Comparison of ENCODE assay signal across 8 cellular contexts in the genomic region with DNA sequence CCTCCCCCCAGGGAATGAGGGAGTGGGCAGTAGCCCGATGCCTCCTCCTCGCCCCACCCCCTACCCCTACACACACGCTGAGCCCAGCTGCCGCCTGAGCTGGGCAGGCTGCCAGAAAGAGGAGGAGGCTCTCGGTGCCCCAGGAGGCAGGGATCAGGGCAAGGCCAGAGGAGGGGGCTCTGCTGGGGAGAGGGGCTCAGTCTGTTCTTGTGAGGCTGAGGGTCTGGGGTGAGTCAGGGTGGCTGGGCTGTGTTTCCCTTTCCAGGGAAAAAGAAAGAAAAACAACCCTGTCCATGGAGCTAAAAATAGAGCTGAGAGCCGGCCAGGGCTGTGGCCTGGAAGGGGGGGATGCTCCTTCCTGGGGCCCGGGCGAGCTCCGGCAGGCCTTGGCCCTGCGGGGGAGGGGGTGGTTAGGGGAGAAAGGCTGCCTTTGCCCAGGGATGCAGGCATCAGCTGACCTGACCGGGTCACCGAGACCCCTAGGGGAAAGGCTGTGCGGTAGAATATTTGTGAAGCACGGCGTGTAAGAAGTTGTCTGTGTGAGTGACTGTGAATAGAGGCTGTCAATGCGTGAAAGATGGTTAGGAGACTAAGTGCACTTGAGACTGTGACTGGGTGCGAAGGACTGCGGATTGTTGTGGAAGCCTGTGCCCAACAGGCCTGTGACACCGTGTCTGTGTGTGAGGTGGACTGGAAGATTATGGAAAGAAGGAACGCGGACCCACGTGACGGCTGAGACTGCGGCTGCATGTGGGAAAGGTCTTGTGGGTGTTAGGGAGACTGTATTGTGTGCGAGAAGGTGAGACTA. TPM values are rescaled to one million over a fixed set of nuclear protein-coding genes. Genes with fewer than 3 reads are reported as not detected.
DNase-seq lines count a peak whose midpoint lies in the region; ATAC-seq, FAIRE-seq and TF ChIP-seq lines count a peak whose summit lies in the region.

No MANE protein-coding gene starts in this region.

- no TSS peak for BruUV-seq in PC-9 (replicated peaks; lab: Mats Ljungman, UMichigan)

- CTCF ChIA-PET in A549 (lab: Yijun Ruan, JAX) (interaction anchor here (0.6 to 25.8 kb wide), 27 partner anchors 9 to 144 kb away, joined by 3 to 608 read pairs (median 5); a partner anchor contains a TSS), PC-9 (lab: Charles Lee) (interaction anchor here (0.6 to 1.5 kb wide), 5 partner anchors 13 to 621 kb away, joined by 3 to 13 read pairs (median 6); no protein-coding TSS in a partner anchor)

- no peaks in the 10 kb centered on the region for H3K27me3 Mint-ChIP-seq in activated T-helper 17 cell treated with anti-CD3 and anti-CD28 coated beads, Interleukin-2, amount 50 U/mL, for 72 hours
- no peaks in the 10 kb centered on the region for H3K27me3 Mint-ChIP-seq in stimulated activated naive CD8-positive, alpha-beta T cell treated with anti-CD3 and anti-CD28 coated beads, Interleukin-15, amount 100 ng/mL, for 72 hours

- POLR2A ChIA-PET in A549 (lab: Yijun Ruan, JAX): interaction anchor here (1.1 to 2.3 kb wide), 6 partner anchors 11 to 63 kb away, joined by 3 to 5 read pairs (median 3); a partner anchor contains a TSS
- POLR2A ChIA-PET in PC-9 (lab: Charles Lee; ENCODE audit: unreplicated experiment): interaction anchor here (1.0 kb wide), 1 partner anchor 13 kb away, joined by 9 read pairs; no protein-coding TSS in a partner anchor

- peak overlapping the region; percentile 75 for H3K27ac Mint-ChIP-seq in activated T-helper 17 cell treated with anti-CD3 and anti-CD28 coated beads, Interleukin-2, amount 50 U/mL, for 72 hours
- H3K27ac Mint-ChIP-seq in stimulated activated naive CD8-positive, alpha-beta T cell treated with anti-CD3 and anti-CD28 coated beads, Interleukin-15, amount 100 ng/mL, for 72 hours: peak overlapping the region; percentile 49 to 86

- no peak for TF ChIP-seq CTCF in A549 (IDR thresholded peaks at IDR 0.05)
- TF ChIP-seq CTCF in PC-9 (conservative IDR thresholded peaks at IDR 0.05): no peak
- no peak for TF ChIP-seq CTCF in esophagus squamous epithelium (IDR thresholded peaks at IDR 0.05)

- H3K4me3 ChIP-seq in A549 (peak overlapping the region; percentile 92), PC-9 (peak overlapping the region; percentile 76), esophagus squamous epithelium (peak overlapping the region; percentile 82 to 97 (median 96)), muscle layer of colon (ENCODE audit: low read depth in 1 of 2, low read length in 2 of 2) (peak overlapping the region; percentile 68 to 90)

- peak overlapping the region; percentile 96; the same call in 1 of the 2 replicates for H2AFZ ChIP-seq in PC-9

- H3K27ac ChIP-seq in A549 (peak overlapping the region; percentile 98), PC-9 (0 out of 2 replicates have a peak overlapping the region, but pooled peaks have one; percentile 12), esophagus squamous epithelium (peak overlapping the region; percentile 98 to 100 (median 100)), muscle layer of colon (ENCODE audit: low read depth, low read length) (peak overlapping the region; percentile 98)

- H3K4me1 ChIP-seq in A549 (peaks cover 27% of the 10 kb centered on the region), PC-9 (replicated peaks; ENCODE audit: insufficient read depth) (peaks cover 11% of the 10 kb centered on the region), esophagus squamous epithelium (peaks cover 34 to 67% (median 36%) of the 10 kb centered on the region in 3 donors), muscle layer of colon (ENCODE audit: insufficient read depth, low read length) (peaks cover 37% of the 10 kb centered on the region)

- no peaks in the 10 kb centered on the region for H3K9me3 Mint-ChIP-seq in activated T-helper 17 cell treated with anti-CD3 and anti-CD28 coated beads, Interleukin-2, amount 50 U/mL, for 72 hours
- H3K9me3 Mint-ChIP-seq in stimulated activated naive CD8-positive, alpha-beta T cell treated with anti-CD3 and anti-CD28 coated beads, Interleukin-15, amount 100 ng/mL, for 72 hours: no peaks in the 10 kb centered on the region

- H4K20me1 ChIP-seq in PC-9 (ENCODE audit: insufficient read depth): no peaks in the 10 kb centered on the region; the same call in 1 of the 2 replicates

- peak; percentile 47 to 59 for ATAC-seq in A549
- peak; percentile 38 for ATAC-seq in GM18909 (IDR thresholded peaks at IDR 0.05; ENCODE audit: poor library complexity, unreplicated experiment)
- peak; percentile 51 for ATAC-seq in activated T-helper 17 cell treated with anti-CD3 and anti-CD28 coated beads, Interleukin-2, amount 50 U/mL, for 72 hours (replicated peaks)
- ATAC-seq in stimulated activated naive CD8-positive, alpha-beta T cell treated with anti-CD3 and anti-CD28 coated beads, Interleukin-15, amount 100 ng/mL, for 72 hours: peak; percentile 49

- H3K27me3 ChIP-seq in PC-9 (ENCODE audit: insufficient read depth, low read depth) (no peaks in the 10 kb centered on the region), esophagus squamous epithelium (no peaks in the 10 kb centered on the region), muscle layer of colon (ENCODE audit: control insufficient read depth in 1 of 2, insufficient read depth in 2 of 2, low read length in 2 of 2) (no peaks in the 10 kb centered on the region)

- TF ChIP-seq POLR2A in A549 (IDR thresholded peaks at IDR 0.05; ENCODE audit: low read length): no peak; the same call in 1 of the 2 replicates
- TF ChIP-seq POLR2A in esophagus squamous epithelium (IDR thresholded peaks at IDR 0.05): no peak

- H3K9ac ChIP-seq in muscle layer of colon (ENCODE audit: low read length): peak overlapping the region; percentile 96

- H3K79me2 ChIP-seq in PC-9 (ENCODE audit: low read depth): 0 out of 2 replicates have a peak, but pooled peaks cover 5% of the 10 kb centered on the region

- peaks cover 17% of the 10 kb centered on the region; the same call in 1 of the 2 replicates for H3F3A ChIP-seq in PC-9 (ENCODE audit: insufficient read depth, low read depth)

- H3K4me3 Mint-ChIP-seq in activated T-helper 17 cell treated with anti-CD3 and anti-CD28 coated beads, Interleukin-2, amount 50 U/mL, for 72 hours: peak overlapping the region; percentile 82
- H3K4me3 Mint-ChIP-seq in stimulated activated naive CD8-positive, alpha-beta T cell treated with anti-CD3 and anti-CD28 coated beads, Interleukin-15, amount 100 ng/mL, for 72 hours: peak overlapping the region; percentile 78 to 92

- peaks cover 12% of the 10 kb centered on the region for H3K4me1 Mint-ChIP-seq in activated T-helper 17 cell treated with anti-CD3 and anti-CD28 coated beads, Interleukin-2, amount 50 U/mL, for 72 hours
- peaks cover 37% of the 10 kb centered on the region for H3K4me1 Mint-ChIP-seq in stimulated activated naive CD8-positive, alpha-beta T cell treated with anti-CD3 and anti-CD28 coated beads, Interleukin-15, amount 100 ng/mL, for 72 hours

- no peak for FAIRE-seq in A549 (lab: Jason Lieb, UNC)

- H3K9me2 ChIP-seq in PC-9 (ENCODE audit: insufficient read depth): no peaks in the 10 kb centered on the region

- DNase-seq in A549 (ENCODE audit: low read depth in 1 of 2, low spot score in 1 of 2) (peak; percentile 77 to 90), KG1 (lab: John Stamatoyannopoulos, UW) (peak; percentile 64), PC-9 (peak in 1 of 2 experiments; percentile 65), esophagus squamous epithelium (lab: John Stamatoyannopoulos, UW) (no peak)
- peak; percentile 61 to 68 for DNase-seq in stimulated activated naive CD8-positive, alpha-beta T cell treated with anti-CD3 and anti-CD28 coated beads, Interleukin-15, amount 100 ng/mL, for 72 hours

- no peak for TF ChIP-seq EP300 in A549 (IDR thresholded peaks at IDR 0.05)

- H3K4me2 ChIP-seq in A549: peak overlapping the region; percentile 89
- peak overlapping the region; percentile 93 for H3K4me2 ChIP-seq in PC-9

- no peak for TF ChIP-seq RAD21 in A549 (conservative IDR thresholded peaks at IDR 0.05 in 1 of 2, IDR thresholded peaks at IDR 0.05 in 1 of 2)

- H3K9me3 ChIP-seq in A549 (no peaks in the 10 kb centered on the region), PC-9 (ENCODE audit: insufficient read depth, low read depth) (no peaks in the 10 kb centered on the region), esophagus squamous epithelium (no peaks in the 10 kb centered on the region), muscle layer of colon (ENCODE audit: low read length) (no peaks in the 10 kb centered on the region)

- peaks cover 23% of the 10 kb centered on the region for H3K36me3 Mint-ChIP-seq in activated T-helper 17 cell treated with anti-CD3 and anti-CD28 coated beads, Interleukin-2, amount 50 U/mL, for 72 hours (ENCODE audit: low read depth)

- intact Hi-C loops in PC-9 (cut with micrococcal nuclease; ENCODE audit: unreplicated experiment) (no loop called here), esophagus squamous epithelium (cut with DNase I) (no loop called here)

- H3K36me3 ChIP-seq in PC-9 (ENCODE audit: low read depth) (no peaks in the 10 kb centered on the region), esophagus squamous epithelium (peaks cover under 1 to 19% (median 9%) of the 10 kb centered on the region in 3 donors), muscle layer of colon (ENCODE audit: insufficient read depth, low read length) (peaks cover 15% of the 10 kb centered on the region)

- whole genome bisulfite sequencing in A549 (ENCODE audit: missing lambda C conversion rate): 5% methylated on average over 17 of the region's 25 CpGs
- 0 to 3% methylated on average over 17 to 20 of the region's 25 CpGs for WGBS in esophagus squamous epithelium, 2 donors

RNA-seq across cellular contexts. Expression of a gene that starts 1.2 kb away (rescaled TPM):
- polyA plus RNA-seq in A549 (2011; rRNA removed) (13.8 and 15.7 TPM in 2 replicates), A549 (2017; fragmentation: RNase III; extraction: RNeasy Plus Mini Kit Qiagen cat#74134 plus additional on column Dnase treatment) (23.8 to 35.5 TPM (median 34.0 TPM) in 3 replicates)
- polyA plus RNA-seq in A549 (2012; cell fraction: cytosol; rRNA removed): 24.1 and 41.0 TPM in 2 replicates
- polyA plus RNA-seq in A549 (2012; cell fraction: nucleus; rRNA removed): 98.0 and 113 TPM in 2 replicates
- polyA minus RNA-seq in A549 (2011; rRNA and poly(A)+ RNA removed): 17.2 and 17.9 TPM in 2 replicates
- total RNA-seq in PC-9 (2021) (32.5 and 39.5 TPM in 2 replicates), esophagus squamous epithelium (10 to 100 TPM; 26.7 to 55.2 (median 41.4) TPM)
- total RNA-seq in activated T-helper 17 cell treated with anti-CD3 and anti-CD28 coated beads, Interleukin-2, amount 50 U/mL, for 72 hours: 10 to 100 TPM; 15.0 to 24.8 TPM

RNA-seq across cellular contexts. Expression of a gene that starts 11.0 kb away (rescaled TPM):
- polyA plus RNA-seq in A549 (2011; rRNA removed) (21.1 and 26.7 TPM in 2 replicates), A549 (2017; fragmentation: RNase III; extraction: RNeasy Plus Mini Kit Qiagen cat#74134 plus additional on column Dnase treatment) (34.7 to 36.0 TPM (median 35.9 TPM) in 3 replicates)
- polyA plus RNA-seq in A549 (2012; cell fraction: cytosol; rRNA removed): 19.5 and 21.8 TPM in 2 replicates
- polyA plus RNA-seq in A549 (2012; cell fraction: nucleus; rRNA removed): 16.0 and 20.8 TPM in 2 replicates
- polyA minus RNA-seq in A549 (2011; rRNA and poly(A)+ RNA removed): 21.0 and 21.4 TPM in 2 replicates
- total RNA-seq in PC-9 (2021) (7.5 and 7.9 TPM in 2 replicates), esophagus squamous epithelium (10 to 100 TPM in 1 of 4 donors, 1 to 10 TPM in 3; 5.0 to 13.9 (median 6.5) TPM)
- total RNA-seq in activated T-helper 17 cell treated with anti-CD3 and anti-CD28 coated beads, Interleukin-2, amount 50 U/mL, for 72 hours: 10 to 100 TPM; 12.0 to 24.9 TPM

RNA-seq across cellular contexts. Expression of a gene that starts 11.1 kb away (rescaled TPM):
- polyA plus RNA-seq in A549 (2011; rRNA removed): 76.3 and 77.4 TPM in 2 replicates
- 193 and 212 TPM in 2 replicates for polyA plus RNA-seq in A549 (2012; cell fraction: cytosol; rRNA removed)
- 145 and 218 TPM in 2 replicates for polyA plus RNA-seq in A549 (2012; cell fraction: nucleus; rRNA removed)
- 82.2 to 86.7 TPM (median 83.4 TPM) in 3 replicates for polyA plus RNA-seq in A549 (2017; fragmentation: RNase III; extraction: RNeasy Plus Mini Kit Qiagen cat#74134 plus additional on column Dnase treatment)
- polyA minus RNA-seq in A549 (2011; rRNA and poly(A)+ RNA removed): 17.5 and 27.5 TPM in 2 replicates
- 41.0 and 45.7 TPM in 2 replicates for total RNA-seq in PC-9 (2021)
- 10 to 100 TPM; 50.1 to 58.7 TPM for total RNA-seq in activated T-helper 17 cell treated with anti-CD3 and anti-CD28 coated beads, Interleukin-2, amount 50 U/mL, for 72 hours
- total RNA-seq in esophagus squamous epithelium: 10 to 100 TPM; 52.7 to 71.9 (median 60.7) TPM

RNA-seq across cellular contexts. Expression of a gene that starts 29.1 kb away (rescaled TPM):
- polyA plus RNA-seq in A549 (2011; rRNA removed): 17.4 and 31.1 TPM in 2 replicates
- 10.7 and 14.0 TPM in 2 replicates for polyA plus RNA-seq in A549 (2012; cell fraction: cytosol; rRNA removed)
- 22.3 and 28.5 TPM in 2 replicates for polyA plus RNA-seq in A549 (2012; cell fraction: nucleus; rRNA removed)
- polyA plus RNA-seq in A549 (2017; fragmentation: RNase III; extraction: RNeasy Plus Mini Kit Qiagen cat#74134 plus additional on column Dnase treatment): 10.2 to 13.5 TPM (median 13.3 TPM) in 3 replicates
- 27.1 and 33.0 TPM in 2 replicates for polyA minus RNA-seq in A549 (2011; rRNA and poly(A)+ RNA removed)
- 0.70 and 0.83 TPM in 2 replicates for total RNA-seq in PC-9 (2021)
- 1 to 10 TPM; 1.4 to 3.8 TPM for total RNA-seq in activated T-helper 17 cell treated with anti-CD3 and anti-CD28 coated beads, Interleukin-2, amount 50 U/mL, for 72 hours
- 1 to 10 TPM in 3 of 4 donors, under 1 TPM in 1; 0.44 to 4.1 (median 1.3) TPM for total RNA-seq in esophagus squamous epithelium

RNA-seq across cellular contexts. Expression of a gene that starts 32.5 kb away (rescaled TPM):
- polyA plus RNA-seq in A549 (2011; rRNA removed): 0.20 and 0.21 TPM in 2 replicates
- polyA plus RNA-seq in A549 (2012; cell fraction: cytosol; rRNA removed): 0.94 and 1.1 TPM in 2 replicates
- 2.1 and 2.3 TPM in 2 replicates for polyA plus RNA-seq in A549 (2012; cell fraction: nucleus; rRNA removed)
- polyA plus RNA-seq in A549 (2017; fragmentation: RNase III; extraction: RNeasy Plus Mini Kit Qiagen cat#74134 plus additional on column Dnase treatment): 0.56 to 0.79 TPM (median 0.63 TPM) in 3 replicates
- 0.25 and 0.44 TPM in 2 replicates for polyA minus RNA-seq in A549 (2011; rRNA and poly(A)+ RNA removed)
- 2.3 and 2.8 TPM in 2 replicates for total RNA-seq in PC-9 (2021)
- total RNA-seq in activated T-helper 17 cell treated with anti-CD3 and anti-CD28 coated beads, Interleukin-2, amount 50 U/mL, for 72 hours: 1 to 10 TPM in 1 of 2 donors, under 1 TPM in 1; 0.48 to 2.9 TPM
- under 1 TPM in 3 of 4 donors, not detected in 1; 0.19 to 0.29 (median 0.26) TPM for total RNA-seq in esophagus squamous epithelium

Comparison
In these comparisons a context has a peak if more than half of its experiments do, and no peak if none do; other contexts are left out.
1. H3K27ac ChIP-seq: peak in every context shown above with its lines; median percentile 100 in esophagus squamous epithelium; 98 in A549; 98 in muscle layer of colon; 12 in PC-9.